Comparison of ENCODE assay signal across 8 cellular contexts in genomic region chr11:4187055-4187988, GRCh38.
A peak's percentile ranks its signal among the peaks of the same experiment; 100 is the strongest.
DNase-seq lines count a peak whose midpoint lies in the region; ATAC-seq and TF ChIP-seq lines count a peak whose summit lies in the region.

No MANE protein-coding gene starts in this region.

- no peak for TF ChIP-seq POLR2A in adrenal gland (IDR thresholded peaks at IDR 0.05)

- H3K9me3 Mint-ChIP-seq in type B pancreatic cell = no peaks in the 10 kb centered on the region

- ATAC-seq in HG02623 (IDR thresholded peaks at IDR 0.05; ENCODE audit: unreplicated experiment) (peak; percentile 93), left cardiac atrium (peak; percentile 88 to 96)

- peak overlapping the region; percentile 87 for H3K4me3 Mint-ChIP-seq in type B pancreatic cell

- H3K27me3 Mint-ChIP-seq in type B pancreatic cell = peaks cover 11% of the 10 kb centered on the region

- H3K27ac Mint-ChIP-seq in type B pancreatic cell = no peak overlapping the region

- H3K27ac ChIP-seq in adrenal gland = peak overlapping the region in 1 of 5 donors; percentile 48

- H3K36me3 Mint-ChIP-seq in type B pancreatic cell = no peaks in the 10 kb centered on the region

- H3K4me1 ChIP-seq in adrenal gland (replicated peaks in 1 of 2) = peaks cover 0 to 18% of the 10 kb centered on the region in 2 donors

- peak overlapping the region in 3 of 4 donors; percentile 0 to 64 (median 56) for H3K4me3 ChIP-seq in adrenal gland

- intact Hi-C loops in adrenal gland (cut with DNase I) (loop anchor here (2.0 to 10.0 kb wide), 4 partner anchors 307 to 817 kb away; partner anchors contain the start of gene OR52M1 (in 1 of the 2)), left cardiac atrium (cut with DNase I) (loop anchor here (1.0 to 10.0 kb wide), 4 partner anchors 306 to 637 kb away; partner anchors contain the start of gene OR51F2 (in 1 of the 2)), posterior cingulate gyrus (cut with DNase I) (loop anchor here (1.0 to 2.0 kb wide), 3 partner anchors 306 to 817 kb away; no protein-coding TSS in a partner anchor)

- 0 to 1% (median 1%) methylated on average over 29 to 83 of the region's 83 CpGs for WGBS in adrenal gland, 4 donors

- TF ChIP-seq CTCF in GM12872 (IDR thresholded peaks at IDR 0.05; ENCODE audit: insufficient read depth, low read depth, low read length) (peak; percentile 80), adrenal gland (IDR thresholded peaks at IDR 0.05) (peak; percentile 71 to 98 (median 94)), type B pancreatic cell (conservative IDR thresholded peaks at IDR 0.05) (peak; percentile 97)

- no peaks in the 10 kb centered on the region for H3K27me3 ChIP-seq in adrenal gland

- no peaks in the 10 kb centered on the region for H3K36me3 ChIP-seq in adrenal gland (replicated peaks in 1 of 2)

- H3K4me1 Mint-ChIP-seq in type B pancreatic cell (ENCODE audit: unreplicated experiment) = no peaks in the 10 kb centered on the region

- no peaks in the 10 kb centered on the region for H3K9me3 ChIP-seq in adrenal gland (replicated peaks in 1 of 3)

- DNase-seq in NCI-H1048 (lab: John Stamatoyannopoulos, UW) = peak; percentile 53
- DNase-seq in T follicular helper cell (ENCODE audit: low read depth) = peak; percentile 68
- peak; percentile 84 to 94 (median 90) for DNase-seq in adrenal gland
- peak; percentile 96 for DNase-seq in left cardiac atrium
- DNase-seq in posterior cingulate gyrus = peak; percentile 75 to 98 (median 89)
- DNase-seq in type B pancreatic cell (ENCODE audit: extremely low spot score, unreplicated experiment) = peak; percentile 96
